17 cellular contexts compared by ENCODE assay signal in the genomic region with DNA sequence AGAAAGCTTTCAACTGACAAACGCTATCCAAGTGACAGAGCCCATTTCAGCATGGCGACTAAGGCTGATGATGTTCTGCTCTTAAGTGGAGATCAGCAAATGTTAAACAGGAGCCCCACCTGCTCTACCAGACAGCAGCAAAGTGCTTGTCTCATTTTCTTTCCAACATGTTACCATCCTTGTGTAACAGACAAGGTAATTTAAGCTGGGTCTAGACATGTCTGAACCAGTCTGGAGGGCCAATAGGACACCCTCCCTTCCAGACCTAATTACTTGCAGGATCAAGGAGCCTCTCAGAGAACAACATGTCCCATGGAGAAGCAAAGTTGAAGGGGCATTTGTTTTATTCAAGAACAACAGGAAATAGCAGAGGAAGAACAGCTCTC. TPM values are rescaled to one million over a fixed set of nuclear protein-coding genes. Genes with fewer than 3 reads are reported as not detected.
DNase-seq lines count a peak whose midpoint lies in the region; TF ChIP-seq lines count a peak whose summit lies in the region.
"Had no signal": no experiment of that assay in that cellular context is flagged by ENCODE, and none has a peak within 500 bp of the region (broad histone marks: within the 10 kb centered on the region; RNA-seq: fewer than 3 reads in every experiment).

No MANE protein-coding gene starts in this region.

- H4K20me1 ChIP-seq in mammary epithelial cell (ENCODE audit: insufficient read depth, low read length) = no peaks in the 10 kb centered on the region

- H3K9me3 ChIP-seq in mammary epithelial cell (replicated peaks; ENCODE audit: insufficient read depth, low read length) = no peaks in the 10 kb centered on the region
- H3K9me3 ChIP-seq in CD8-positive, alpha-beta memory T cell (ENCODE audit: low read length) = no peaks in the 10 kb centered on the region
- H3K9me3 ChIP-seq: esophagus muscularis mucosa had no signal

- in situ Hi-C loops in KBM-7 (cut with MboI; ENCODE audit: low pct_unique_long_range_greater_than_20kb, low sequenced_read_pairs) (no loop called here), mammary epithelial cell (cut with MboI; ENCODE audit: low sequenced_read_pairs in 2 of 2) (no loop called here)

- H3K27me3 Mint-ChIP-seq in CD8-positive, alpha-beta memory T cell = peaks cover 24 to 28% of the 10 kb centered on the region in 2 donors

- intact Hi-C loops in mammary epithelial cell (cut with micrococcal nuclease) = loop anchor here (2.0 kb wide), 1 partner anchor 45 kb away; no protein-coding TSS in a partner anchor
- intact Hi-C loops in posterior cingulate gyrus (cut with DNase I) = no loop called here
- intact Hi-C loops in dorsolateral prefrontal cortex (cut with DNase I) = no loop called here

- H3K4me2 ChIP-seq in mammary epithelial cell (ENCODE audit: insufficient read depth, low read depth, low read length) = peak overlapping the region; percentile 44

- TF ChIP-seq CTCF in mammary epithelial cell (conservative IDR thresholded peaks at IDR 0.05 in 1 of 2, IDR thresholded peaks at IDR 0.05 in 1 of 2; ENCODE audit: extremely low read depth in 1 of 2, insufficient read depth in 1 of 2, low read depth in 1 of 2, low read length in 2 of 2) = no peak
- no peak for TF ChIP-seq CTCF in dorsolateral prefrontal cortex (IDR thresholded peaks at IDR 0.05 in 54 of 56, conservative IDR thresholded peaks at IDR 0.05 in 2 of 56; ENCODE audit: low read depth in 1 of 56, partially characterized antibody in 56 of 56)

- H3K4me3 ChIP-seq in mammary epithelial cell (replicated peaks in 1 of 3; ENCODE audit: insufficient read depth in 1 of 3, low read depth in 2 of 3, low read length in 3 of 3) (no peak overlapping the region), dorsolateral prefrontal cortex (no peak overlapping the region)
- no peak overlapping the region for H3K4me3 ChIP-seq in CD8-positive, alpha-beta memory T cell (ENCODE audit: low read length)
- H3K4me3 ChIP-seq: esophagus muscularis mucosa, skin epidermis had no signal

- peaks cover 2% of the 10 kb centered on the region for H3K27me3 ChIP-seq in mammary epithelial cell (ENCODE audit: insufficient read depth, low read length)
- H3K27me3 ChIP-seq in CD8-positive, alpha-beta memory T cell (ENCODE audit: insufficient read depth, low read length, poor library complexity, severe bottlenecking) = peaks cover 9% of the 10 kb centered on the region
- H3K27me3 ChIP-seq in dorsolateral prefrontal cortex = no peaks in the 10 kb centered on the region
- H3K27me3 ChIP-seq: esophagus muscularis mucosa had no signal

- POLR2A ChIA-PET in CD8-positive, alpha-beta memory T cell (lab: Charles Lee) = no interaction called here

- peaks cover 0 to 3% (median 0%) of the 10 kb centered on the region in 5 donors for H3K9me3 Mint-ChIP-seq in CD8-positive, alpha-beta memory T cell
- H3K9me3 Mint-ChIP-seq: activated naive CD4-positive, alpha-beta T cell treated with anti-CD3 and anti-CD28 coated beads, Interleukin-2, amount 50 U/mL, for 24 hours had no signal

- no peaks in the 10 kb centered on the region for H3K79me2 ChIP-seq in mammary epithelial cell (ENCODE audit: insufficient read depth, low read length)

- 38% methylated on average over 2 of the region's 2 CpGs for WGBS in mammary epithelial cell (ENCODE audit: low coverage, missing lambda C conversion rate)

- peaks cover 28% of the 10 kb centered on the region for H3K4me1 ChIP-seq in mammary epithelial cell (ENCODE audit: insufficient read depth, low read length)
- H3K4me1 ChIP-seq in CD8-positive, alpha-beta memory T cell (ENCODE audit: insufficient read depth, low read length) = peaks cover 27% of the 10 kb centered on the region

- H3K27ac Mint-ChIP-seq in CD8-positive, alpha-beta memory T cell = peak overlapping the region in 1 of 8 donors; percentile 2
- H3K27ac Mint-ChIP-seq: activated CD8-positive, alpha-beta memory T cell treated with anti-CD3 and anti-CD28 coated beads, Interleukin-2, amount 10 ng/mL, durations not matched to agents 7 days and 5 days; activated naive CD4-positive, alpha-beta T cell treated with anti-CD3 and anti-CD28 coated beads, Interleukin-2, amount 50 U/mL, for 24 hours had no signal

- peak overlapping the region; percentile 82 for H2AFZ ChIP-seq in mammary epithelial cell (ENCODE audit: low read depth, low read length)

- BruUV-seq in mammary epithelial cell (replicated peaks; lab: Mats Ljungman, UMichigan) = TSS peak; percentile 58

- DNase-seq in KBM-7 = peak; percentile 44
- DNase-seq in NCI-H345 treated with DMSO at 0.1 percent for 48 hours (lab: John Stamatoyannopoulos, UW; ENCODE audit: unreplicated experiment) = peak; percentile 41
- peak; percentile 67 for DNase-seq in mammary epithelial cell
- peak; percentile 50 for DNase-seq in smooth muscle cell of the brain vasculature (ENCODE audit: low read depth, low spot score)
- DNase-seq in posterior cingulate gyrus = no peak
- no peak for DNase-seq in hippocampal formation (lab: John Stamatoyannopoulos, UW)
- no peak for DNase-seq in CD8-positive, alpha-beta memory T cell
- no peak for DNase-seq in dorsolateral prefrontal cortex
- DNase-seq: activated CD8-positive, alpha-beta memory T cell treated with anti-CD3 and anti-CD28 coated beads, Interleukin-2, amount 10 ng/mL, durations not matched to agents 7 days and 5 days; CD4-positive, CD25-positive, alpha-beta regulatory T cell; GOT3; NK-92 treated with Interleukin-12 subunit alpha and Interleukin-12 subunit beta, amount 100 ng/mL, for 24 hours; substantia nigra had no signal

- CTCF ChIA-PET in mammary epithelial cell (lab: Charles Lee; ENCODE audit: low non-redundant PET) = no interaction called here
- CTCF ChIA-PET in CD8-positive, alpha-beta memory T cell (lab: Charles Lee) = no interaction called here

- peaks cover 27 to 31% (median 29%) of the 10 kb centered on the region in 3 donors for H3K4me1 Mint-ChIP-seq in CD8-positive, alpha-beta memory T cell

- H3K27ac ChIP-seq in mammary epithelial cell (ENCODE audit: insufficient read depth, low read depth, low read length) (no peak overlapping the region), dorsolateral prefrontal cortex (peak overlapping the region in 12 of 59 donors; percentile 1 to 40 (median 18))
- no peak overlapping the region for H3K27ac ChIP-seq in CD8-positive, alpha-beta memory T cell (ENCODE audit: low read depth, low read length)
- H3K27ac ChIP-seq: esophagus muscularis mucosa had no signal

- no peak overlapping the region for H3K4me3 Mint-ChIP-seq in CD8-positive, alpha-beta memory T cell
- H3K4me3 Mint-ChIP-seq: activated CD8-positive, alpha-beta memory T cell treated with anti-CD3 and anti-CD28 coated beads, Interleukin-2, amount 10 ng/mL, durations not matched to agents 7 days and 5 days; CD4-positive, CD25-positive, alpha-beta regulatory T cell had no signal

- H3K36me3 Mint-ChIP-seq in CD8-positive, alpha-beta memory T cell = no peaks in the 10 kb centered on the region
- H3K36me3 Mint-ChIP-seq: activated CD8-positive, alpha-beta memory T cell treated with anti-CD3 and anti-CD28 coated beads, Interleukin-2, amount 10 ng/mL, durations not matched to agents 7 days and 5 days; activated naive CD4-positive, alpha-beta T cell treated with anti-CD3 and anti-CD28 coated beads, Interleukin-2, amount 50 U/mL, for 24 hours; CD4-positive, CD25-positive, alpha-beta regulatory T cell had no signal

- H3K36me3 ChIP-seq in mammary epithelial cell (ENCODE audit: insufficient read depth, low read length) = no peaks in the 10 kb centered on the region
- H3K36me3 ChIP-seq in CD8-positive, alpha-beta memory T cell (ENCODE audit: insufficient read depth, low read length) = no peaks in the 10 kb centered on the region
- H3K36me3 ChIP-seq: esophagus muscularis mucosa had no signal

- H3K9ac ChIP-seq in mammary epithelial cell (ENCODE audit: insufficient read depth, low read length) = no peak overlapping the region

- dilution Hi-C loops in mammary epithelial cell (cut with HindIII; ENCODE audit: low sequenced_read_pairs) = no loop called here

RNA-seq across cellular contexts. Expression of a gene that starts 3.9 kb away (rescaled TPM):
- total RNA-seq in mammary epithelial cell (1 to 10 TPM in 1 of 2 donors, under 1 TPM in 1; 0.50 to 1.8 TPM), dorsolateral prefrontal cortex (10 to 100 TPM; 10.2 to 63.3 (median 24.8) TPM)
- 0.67 TPM for polyA plus RNA-seq in mammary epithelial cell
- not detected for polyA minus RNA-seq in mammary epithelial cell
- under 1 TPM; 0.13 to 0.53 TPM for total RNA-seq in CD8-positive, alpha-beta memory T cell
- not detected for polyA plus RNA-seq in CD8-positive, alpha-beta memory T cell
- total RNA-seq: activated CD8-positive, alpha-beta memory T cell treated with anti-CD3 and anti-CD28 coated beads, Interleukin-2, amount 10 ng/mL, durations not matched to agents 7 days and 5 days; SK-MEL-5 had no signal

Comparison
In these comparisons a context has a peak if more than half of its experiments do, and no peak if none do; other contexts are left out.
1. DNase-seq: peak in KBM-7 (single experiment), NCI-H345 treated with DMSO at 0.1 percent for 48 hours (single experiment), mammary epithelial cell (single experiment) and smooth muscle cell of the brain vasculature (single experiment); none in posterior cingulate gyrus (0 of 10), hippocampal formation (0 of 2), CD8-positive, alpha-beta memory T cell (0 of 5) and dorsolateral prefrontal cortex (0 of 10).
2. RNA of a gene that starts 3.9 kb away (total RNA-seq): 10.2 to 63.3 TPM in dorsolateral prefrontal cortex; 0.50 to 1.8 TPM in mammary epithelial cell and 0.13 to 0.53 TPM in CD8-positive, alpha-beta memory T cell; every median in the first group is over 4 times any median in the second.